ENCODE assay signal across 8 cellular contexts in genomic region chr6:3749991-3750323, GRCh38. TPM values are rescaled to one million over a fixed set of nuclear protein-coding genes. Genes with fewer than 3 reads are reported as not detected.
DNase-seq lines count a peak whose midpoint lies in the region; ATAC-seq and TF ChIP-seq lines count a peak whose summit lies in the region.

No MANE protein-coding gene starts in this region.

- H3K9me1 ChIP-seq in IMR-90 (ENCODE audit: insufficient read depth, low read length), result peaks cover 29% of the 10 kb centered on the region

- peak overlapping the region; percentile 85 for H3K4me2 ChIP-seq in IMR-90 (ENCODE audit: low read depth, low read length)

- peak overlapping the region; percentile 94 for H2BK5ac ChIP-seq in IMR-90 (ENCODE audit: low read depth, low read length, poor library complexity, severe bottlenecking)

- 17% methylated on average over 4 of the region's 7 CpGs; no CpG with 5 or more reads in 1 of the 2 experiments for WGBS in IMR-90 (ENCODE audit: extremely low coverage in 2 of 2, insufficient read length in 1 of 2), 2 experiments
- WGBS in aorta, 2 donors, result 1 to 3% methylated on average over 7 of the region's 7 CpGs

- H3K18ac ChIP-seq in IMR-90 (ENCODE audit: low read depth, low read length), result no peak overlapping the region; the same call in none of the 2 replicates

- peak; percentile 14; the same call in 1 of the 2 replicates for TF ChIP-seq POLR2A in IMR-90 (IDR thresholded peaks at IDR 0.05; ENCODE audit: low read depth, low read length)

- H3K27ac ChIP-seq in IMR-90 (ENCODE audit: insufficient read depth, low read length) (peak overlapping the region; percentile 86), mucosa of rectum (ENCODE audit: low read depth in 2 of 2, low read length in 2 of 2) (peak overlapping the region; percentile 82 to 86), aorta (ENCODE audit: low read depth in 1 of 2, low read length in 2 of 2) (peak overlapping the region; percentile 97 to 99)

- H3K23ac ChIP-seq in IMR-90 (ENCODE audit: low read depth, low read length), result peak overlapping the region; percentile 41

- H3K14ac ChIP-seq in IMR-90 (replicated peaks; ENCODE audit: low read depth, low read length), result peak overlapping the region; percentile 70

- peak overlapping the region in 1 of 2 experiments; percentile 7; a peak in 1 of 4 replicates for H4K8ac ChIP-seq in IMR-90 (ENCODE audit: low read depth in 2 of 2, low read length in 2 of 2)

- H3K4me1 ChIP-seq in IMR-90 (ENCODE audit: control insufficient read depth, insufficient read depth, low read length) (peaks cover 22% of the 10 kb centered on the region), mucosa of rectum (ENCODE audit: control insufficient read depth in 2 of 2, insufficient read depth in 2 of 2, low read length in 2 of 2) (peaks cover 16 to 22% of the 10 kb centered on the region in 2 donors), aorta (ENCODE audit: control insufficient read depth in 1 of 2, insufficient read depth in 2 of 2, low read length in 2 of 2) (no peaks in the 10 kb centered on the region)

- no peak for ATAC-seq in IMR-90 (ENCODE audit: low read depth)
- peak; percentile 49 for ATAC-seq in aorta (ENCODE audit: low FRiP score)
- no peak for ATAC-seq in HG03469 (IDR thresholded peaks at IDR 0.05; ENCODE audit: unreplicated experiment)

- peak overlapping the region; percentile 63; the same call in 1 of the 2 replicates for H4K91ac ChIP-seq in IMR-90 (ENCODE audit: insufficient read depth, low read depth, low read length)

- H2BK20ac ChIP-seq in IMR-90 (ENCODE audit: low read depth, low read length), result no peak overlapping the region

- H3K9ac ChIP-seq in IMR-90 (ENCODE audit: low read depth, low read length) (peak overlapping the region; percentile 75), mucosa of rectum (ENCODE audit: low read depth in 1 of 2, low read length in 2 of 2) (peak overlapping the region; percentile 2 to 74)

- POLR2A ChIA-PET in IMR-90 (lab: Charles Lee; ENCODE audit: unreplicated experiment), result no interaction called here

- dilution Hi-C loops in IMR-90 (cut with HindIII; ENCODE audit: low sequenced_read_pairs, unreplicated experiment), result no loop called here

- intact Hi-C loops in IMR-90 (cut with micrococcal nuclease) (loop anchor here (2.0 to 10.0 kb wide), 3 partner anchors 77 to 405 kb away; no protein-coding TSS in a partner anchor), aorta (cut with DNase I) (loop anchor here (1.0 to 5.0 kb wide), 4 partner anchors 75 to 137 kb away; no protein-coding TSS in a partner anchor)

- DNase-seq in AG10803 (ENCODE audit: low read depth) (peak; percentile 85), IMR-90 (peak; percentile 74), dermis blood vessel endothelial cell (peak; percentile 82), aorta (peak; percentile 84 to 89), GM19240 (ENCODE audit: insufficient read length, low spot score) (no peak), cerebellar nuclear complex (lab: John Stamatoyannopoulos, UW) (no peak)

- peaks cover 8 to 57% of the 10 kb centered on the region in 2 experiments; a peak in 3 of 4 replicates for H3K79me1 ChIP-seq in IMR-90 (ENCODE audit: low read depth in 1 of 2, low read length in 2 of 2)

- TF ChIP-seq CTCF in AG10803 (conservative IDR thresholded peaks at IDR 0.05; ENCODE audit: low read length), result no peak
- TF ChIP-seq CTCF in IMR-90 (conservative IDR thresholded peaks at IDR 0.05; ENCODE audit: low read depth, low read length), result no peak

- H3K56ac ChIP-seq in IMR-90 (ENCODE audit: extremely low read depth, insufficient read depth, low read length), result no peak overlapping the region

- in situ Hi-C loops in IMR-90 (cut with MboI; ENCODE audit: low sequenced_read_pairs), result loop anchor here (5.0 to 25.0 kb wide), 5 partner anchors 55 to 613 kb away; partner anchors contain the start of gene FAM50B

- peak overlapping the region; percentile 91 for H3K4ac ChIP-seq in IMR-90 (ENCODE audit: low read depth, low read length)

- H3K4me3 ChIP-seq in AG10803 (ENCODE audit: low read length), result peak overlapping the region; percentile 94
- H3K4me3 ChIP-seq in IMR-90 (ENCODE audit: insufficient read depth, low read depth, low read length), result peak overlapping the region; percentile 99
- peak overlapping the region; percentile 62 to 68 for H3K4me3 ChIP-seq in mucosa of rectum (ENCODE audit: low read length in 2 of 2)
- H3K4me3 ChIP-seq in aorta (ENCODE audit: low read length in 2 of 2), result peak overlapping the region; percentile 75 to 98

- no peaks in the 10 kb centered on the region for H3K9me3 ChIP-seq in IMR-90 (ENCODE audit: control insufficient read depth, insufficient read depth, low read length)
- H3K9me3 ChIP-seq in mucosa of rectum (ENCODE audit: control insufficient read depth in 2 of 2, low read length in 2 of 2), result no peaks in the 10 kb centered on the region
- no peaks in the 10 kb centered on the region for H3K9me3 ChIP-seq in aorta (ENCODE audit: control insufficient read depth, low read length)

- H2BK15ac ChIP-seq in IMR-90 (ENCODE audit: low read depth, low read length), result no peak overlapping the region

- 0 out of 2 replicates have a peak overlapping the region, but pooled peaks have one; percentile 37 for H2AK5ac ChIP-seq in IMR-90 (ENCODE audit: low read depth, low read length)

- H2BK120ac ChIP-seq in IMR-90 (ENCODE audit: low read depth, low read length), result peak overlapping the region; percentile 42

- H3K36me3 ChIP-seq in IMR-90 (ENCODE audit: control insufficient read depth, insufficient read depth, low read length) (peaks cover 9% of the 10 kb centered on the region; the same call in 1 of the 2 replicates), mucosa of rectum (ENCODE audit: control insufficient read depth in 2 of 2, insufficient read depth in 2 of 2, low read length in 2 of 2) (no peaks in the 10 kb centered on the region), aorta (ENCODE audit: control insufficient read depth in 1 of 2, insufficient read depth in 2 of 2, low read length in 1 of 2) (no peaks in the 10 kb centered on the region)

- BruUV-seq in IMR-90 (replicated peaks; lab: Mats Ljungman, UMichigan), result no TSS peak

- CTCF ChIA-PET in IMR-90 (lab: Yijun Ruan, JAX), result interaction anchor here (1.0 to 2.0 kb wide), 5 partner anchors 26 to 241 kb away, joined by 3 to 7 read pairs (median 3); partner anchors contain the start of gene FAM50B

- H4K20me1 ChIP-seq in IMR-90 (ENCODE audit: insufficient read depth, low read length), result peaks cover 55% of the 10 kb centered on the region

- peak overlapping the region; percentile 21; the same call in 1 of the 2 replicates for H4K5ac ChIP-seq in IMR-90 (ENCODE audit: low read depth, low read length)

- H3K27me3 ChIP-seq in IMR-90 (ENCODE audit: control insufficient read depth, insufficient read depth, low read length) (no peaks in the 10 kb centered on the region), mucosa of rectum (ENCODE audit: control insufficient read depth in 2 of 2, insufficient read depth in 2 of 2, low read length in 2 of 2) (peaks cover 4 to 7% of the 10 kb centered on the region in 2 donors), aorta (ENCODE audit: control insufficient read depth in 1 of 2, insufficient read depth in 2 of 2, low read length in 1 of 2) (no peaks in the 10 kb centered on the region)

- H2AK9ac ChIP-seq in IMR-90 (replicated peaks; ENCODE audit: low read depth, low read length, poor library complexity), result peak overlapping the region; percentile 86

- H2AFZ ChIP-seq in IMR-90 (replicated peaks; ENCODE audit: low read length, poor library complexity), result no peak overlapping the region

- no peak for TF ChIP-seq RAD21 in IMR-90 (IDR thresholded peaks at IDR 0.05; ENCODE audit: low read length)

TF ChIP-seq in IMR-90, 13 proteins besides CTCF, POLR2A, EP300 and RAD21:
- TF ChIP-seq USF2 (IDR thresholded peaks at IDR 0.05; ENCODE audit: low read depth, low read length) (no peak), SMC3 (IDR thresholded peaks at IDR 0.05; ENCODE audit: low read depth, low read length) (0 out of 2 replicates have a peak, but pooled peaks have one; percentile 8)

RNA-seq across cellular contexts. Expression of gene PXDC1, which starts 1.6 kb away (rescaled TPM):
- total RNA-seq in IMR-90 (2012; rRNA removed) (66.4 and 72.2 TPM in 2 replicates), dermis blood vessel endothelial cell (61.5 and 135 TPM in 2 replicates), aorta (100 to 1,000 TPM; 110 to 222 TPM)
- polyA plus RNA-seq in IMR-90 (2012; rRNA removed) (56.7 and 63.3 TPM in 2 replicates), aorta (100 to 1,000 TPM; 136 to 146 TPM)
- polyA plus RNA-seq in IMR-90 (2012; cell fraction: cytosol; rRNA removed), result 42.0 and 49.1 TPM in 2 replicates
- 40.5 and 49.4 TPM in 2 replicates for polyA plus RNA-seq in IMR-90 (2012; cell fraction: nucleus; rRNA removed; ENCODE audit: low replicate concordance)

Comparison
In these comparisons a context has a peak if more than half of its experiments do, and no peak if none do; other contexts are left out.
1. DNase-seq: peak in AG10803 (single experiment), IMR-90 (single experiment), dermis blood vessel endothelial cell (single experiment) and aorta (2 of 2); none in GM19240 (single experiment) and cerebellar nuclear complex (0 of 2).
2. Peak in every context shown above with its lines, with median percentiles within 50 percentile points of each other: H3K4me3 ChIP-seq and H3K27ac ChIP-seq.